In genomic region chr18:41237317-41237716, GRCh38 we compare ENCODE assay signal across 36 cellular contexts.
"Had no signal": no experiment of that assay in that cellular context is flagged by ENCODE, and none has a peak within 500 bp of the region (broad histone marks: within the 10 kb centered on the region; RNA-seq: fewer than 3 reads in every experiment).

No MANE protein-coding gene starts in this region.

- H3K4me3 ChIP-seq: MG63 had no signal

- H3K9me3 ChIP-seq: MG63 had no signal

- H3K36me3 ChIP-seq: MG63 had no signal

- DNase-seq: Karpas-422, Kasumi-1, MG63, MM.1S, MV-4-11, NCI-H1048, NCI-H1092, NCI-H1092 treated with DMSO at 0.1 percent for 48 hours, NCI-H1105, NCI-H1105 treated with DMSO at 0.1 percent for 48 hours, NCI-H1417, NCI-H1417 treated with DMSO at 0.1 percent for 48 hours, NCI-H1436, NCI-H1436 treated with DMSO at 0.1 percent for 48 hours, NCI-H146, NCI-H1694, NCI-H1694 treated with DMSO at 0.1 percent for 48 hours, NCI-H187, NCI-H187 treated with DMSO at 0.1 percent for 48 hours, NCI-H1930, NCI-H2029, NCI-H2029 treated with DMSO at 0.1 percent for 48 hours, NCI-H2081, NCI-H2081 treated with DMSO at 0.1 percent for 48 hours, NCI-H2107, NCI-H2171, NCI-H2171 treated with DMSO at 0.1 percent for 48 hours, NCI-H2227 treated with DMSO at 0.1 percent for 48 hours, NCI-H226, NCI-H345, NCI-H446, NCI-H446 treated with DMSO at 0.1 percent for 48 hours, NCI-H510A, NCI-H510A treated with DMSO at 0.1 percent for 48 hours, NCI-H524, NCI-H524 treated with DMSO at 0.1 percent for 48 hours had no signal

- H3K27me3 ChIP-seq: MG63 had no signal
